In genomic region chr2:28137221-28137620, GRCh38 we compare ENCODE assay signal across 1 cellular context.
TF ChIP-seq lines count a peak whose summit lies in the region.

No MANE protein-coding gene starts in this region.

TF ChIP-seq in SK-N-SH, 30 proteins besides CTCF, POLR2A, EP300 and RAD21 (continued from another document):
- peak; percentile 61; the same call in 1 of the 2 replicates for TF ChIP-seq NFIC (IDR thresholded peaks at IDR 0.05; ENCODE audit: borderline replicate concordance)
- no peak for TF ChIP-seq EZH2phosphoT487 (IDR thresholded peaks at IDR 0.05; ENCODE audit: borderline replicate concordance, low read depth)
- TF ChIP-seq, protein P1, sequence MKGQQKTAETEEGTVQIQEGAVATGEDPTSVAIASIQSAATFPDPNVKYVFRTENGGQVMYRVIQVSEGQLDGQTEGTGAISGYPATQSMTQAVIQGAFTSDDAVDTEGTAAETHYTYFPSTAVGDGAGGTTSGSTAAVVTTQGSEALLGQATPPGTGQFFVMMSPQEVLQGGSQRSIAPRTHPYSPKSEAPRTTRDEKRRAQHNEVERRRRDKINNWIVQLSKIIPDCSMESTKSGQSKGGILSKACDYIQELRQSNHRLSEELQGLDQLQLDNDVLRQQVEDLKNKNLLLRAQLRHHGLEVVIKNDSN (IDR thresholded peaks at IDR 0.05; ENCODE audit: borderline replicate concordance, low read depth): no peak
